ENCODE assay signal across 8 cellular contexts in genomic region chr1:27772932-27773731, GRCh38. TPM values are rescaled to one million over a fixed set of nuclear protein-coding genes. Genes with fewer than 3 reads are reported as not detected.
DNase-seq lines count a peak whose midpoint lies in the region; ATAC-seq and TF ChIP-seq lines count a peak whose summit lies in the region.

TSS of gene STX12 (plus strand) at chr1:27773219. CDS start at chr1:27773308, 89 bp downstream.

- CTCF ChIA-PET in PC-3 (lab: Charles Lee): interaction anchor here (0.5 to 1.1 kb wide), 2 partner anchors 48 to 115 kb away, joined by 8 to 16 read pairs; partner anchors contain the start of gene FAM76A

- peak within 1 kb of the TSS; percentile 96 for H3K4me2 ChIP-seq in PC-3 (ENCODE audit: low read length)

- H3F3A ChIP-seq in PC-3 (ENCODE audit: low read length, unreplicated experiment): peaks cover 4% of the 10 kb centered on the region

- H3K4me3 ChIP-seq in PC-3 (ENCODE audit: low read length) (peak within 1 kb of the TSS; percentile 79), epithelial cell of esophagus (ENCODE audit: low read length) (peak within 1 kb of the TSS; percentile 96), mucosa of descending colon (peak within 1 kb of the TSS; percentile 87)

- no peak for TF ChIP-seq CTCF in PC-3 (conservative IDR thresholded peaks at IDR 0.05; ENCODE audit: low read depth, low read length)
- TF ChIP-seq CTCF in epithelial cell of esophagus (IDR thresholded peaks at IDR 0.05; ENCODE audit: insufficient read depth, low read depth, low read length, missing control alignments): no peak
- TF ChIP-seq CTCF in mucosa of descending colon (IDR thresholded peaks at IDR 0.05): no peak

- no peak for TF ChIP-seq RAD21 in Ishikawa (IDR thresholded peaks at IDR 0.05; ENCODE audit: low read depth)

- peaks cover 45% of the 10 kb centered on the region for H3K79me2 ChIP-seq in PC-3 (ENCODE audit: low read length)

- no peak within 1 kb of the TSS for H3K27ac ChIP-seq in PC-3 (ENCODE audit: low read length)

- DNase-seq in DMS114 treated with DMSO at 0.1 percent for 48 hours (lab: John Stamatoyannopoulos, UW; ENCODE audit: unreplicated experiment) (peak; percentile 97), PC-3 (peak; percentile 99), activated T-cell treated with anti-CD3 and anti-CD28 coated beads for 48 hours (ENCODE audit: low read depth) (peak; percentile 99), epithelial cell of esophagus (ENCODE audit: low read depth) (peak; percentile 100), mucosa of descending colon (peak; percentile 98 to 99 (median 99))
- peak; percentile 98 for DNase-seq in stimulated activated CD8-positive, alpha-beta memory T cell treated with anti-CD3 and anti-CD28 coated beads, Interleukin-4, amount 100 ng/mL, for 24 hours (ENCODE audit: low read depth)

- TSS peak; percentile 60 for BruUV-seq in PC-3 (replicated peaks; lab: Mats Ljungman, UMichigan)

- ATAC-seq in GM21576 (IDR thresholded peaks at IDR 0.05; ENCODE audit: unreplicated experiment) (peak; percentile 92), PC-3 (peak; percentile 95), mucosa of descending colon (peak; percentile 99)

- no peaks in the 10 kb centered on the region for H4K20me1 ChIP-seq in PC-3 (ENCODE audit: low read length)

- H3K9me2 ChIP-seq in PC-3 (replicated peaks; ENCODE audit: low read length): no peaks in the 10 kb centered on the region

- H3K27me3 ChIP-seq in PC-3 (ENCODE audit: low read length): no peaks in the 10 kb centered on the region

- TF ChIP-seq EP300 in Ishikawa (IDR thresholded peaks at IDR 0.05; ENCODE audit: borderline replicate concordance): no peak

- H3K9me3 ChIP-seq in PC-3 (ENCODE audit: low read length) (no peaks in the 10 kb centered on the region), mucosa of descending colon (no peaks in the 10 kb centered on the region)

- intact Hi-C loops in PC-3 (cut with micrococcal nuclease) (no loop called here), mucosa of descending colon (cut with DNase I, micrococcal nuclease) (no loop called here)

- peak within 1 kb of the TSS; percentile 80 for H3K9ac ChIP-seq in PC-3 (ENCODE audit: low read length)

- POLR2A ChIA-PET in PC-3 (lab: Charles Lee; ENCODE audit: unreplicated experiment): interaction anchor here (0.6 to 1.1 kb wide), 7 partner anchors 13 to 235 kb away, joined by 3 to 26 read pairs (median 4); partner anchors contain the start of genes FAM76A and PPP1R8

- peak within 1 kb of the TSS; percentile 91 for H2AFZ ChIP-seq in PC-3 (ENCODE audit: low read length)

- H3K4me1 ChIP-seq in PC-3 (ENCODE audit: insufficient read depth, low read length) (peaks cover 19% of the 10 kb centered on the region), mucosa of descending colon (ENCODE audit: low read depth) (peaks cover 9% of the 10 kb centered on the region)

- H3K36me3 ChIP-seq in PC-3 (ENCODE audit: low read depth, low read length) (no peaks in the 10 kb centered on the region), mucosa of descending colon (ENCODE audit: low read depth) (no peaks in the 10 kb centered on the region)

TF ChIP-seq in Ishikawa, 13 proteins besides CTCF, POLR2A, EP300 and RAD21:
- TF ChIP-seq TCF12 (IDR thresholded peaks at IDR 0.05; ENCODE audit: low read depth) (peak; percentile 54; the same call in 1 of the 2 replicates), TAF1 (IDR thresholded peaks at IDR 0.05; ENCODE audit: low read depth) (peak; percentile 97), FOXM1 (IDR thresholded peaks at IDR 0.05; ENCODE audit: borderline replicate concordance, low read depth) (no peak), MAX (IDR thresholded peaks at IDR 0.05) (peak; percentile 33; the same call in 1 of the 2 replicates), EGR1 (IDR thresholded peaks at IDR 0.05) (no peak), NFIC (IDR thresholded peaks at IDR 0.05) (no peak), CREB1 (IDR thresholded peaks at IDR 0.05; ENCODE audit: low read depth) (peak; percentile 14; the same call in 1 of the 2 replicates), REST (IDR thresholded peaks at IDR 0.05; ENCODE audit: low read depth) (no peak), CEBPB (IDR thresholded peaks at IDR 0.05) (no peak; the same call in 1 of the 2 replicates), YY1 (IDR thresholded peaks at IDR 0.05; ENCODE audit: low read depth) (no peak), USF1 (IDR thresholded peaks at IDR 0.05) (no peak), TEAD4 (IDR thresholded peaks at IDR 0.05) (no peak), ZBTB7A (IDR thresholded peaks at IDR 0.05; ENCODE audit: low read depth) (peak; percentile 70)

RNA-seq across cellular contexts. Expression of gene STX12, which starts in this region (rescaled TPM):
- total RNA-seq in PC-3 (2014; rRNA removed) (18.6 and 28.5 TPM in 2 replicates), mucosa of descending colon (10 to 100 TPM; 58.1 to 64.9 (median 61.8) TPM)
